ENCODE assay signal across 9 cellular contexts in genomic region chr10:35564276-35564982, GRCh38. TPM values are rescaled to one million over a fixed set of nuclear protein-coding genes. Genes with fewer than 3 reads are reported as not detected.
A peak's percentile ranks its signal among the peaks of the same experiment; 100 is the strongest.
DNase-seq lines count a peak whose midpoint lies in the region; ATAC-seq and TF ChIP-seq lines count a peak whose summit lies in the region.
"Had no signal": no experiment of that assay in that cellular context is flagged by ENCODE, and none has a peak within 500 bp of the region (broad histone marks: within the 10 kb centered on the region; RNA-seq: fewer than 3 reads in every experiment).

No MANE protein-coding gene starts in this region.

- no peaks in the 10 kb centered on the region for H3K9me3 Mint-ChIP-seq in activated T-cell treated with anti-CD3 and anti-CD28 coated beads, Interleukin-2, amount 50 U/mL, for 4 hours

- no peak overlapping the region for H3K4me3 ChIP-seq in HFF-Myc (replicated peaks; ENCODE audit: low read depth, low read length)
- no peak overlapping the region for H3K4me3 ChIP-seq in adrenal gland
- H3K4me3 ChIP-seq in mesodermal cell (ENCODE audit: extremely low read depth, insufficient read depth, low read length, poor library complexity, severe bottlenecking), result no peak overlapping the region

- H3K27ac ChIP-seq in adrenal gland (peak overlapping the region in 2 of 5 donors; percentile 17 to 60), mesodermal cell (ENCODE audit: low read depth, low read length, severe bottlenecking) (peak overlapping the region; percentile 71)

- intact Hi-C loops in adrenal gland (cut with DNase I), result loop anchor here in 1 of 2 donors (10.0 kb wide), 1 partner anchor 450 kb away; no protein-coding TSS in a partner anchor

- H3K4me1 ChIP-seq in adrenal gland (replicated peaks in 1 of 2) (peaks cover 4 to 16% of the 10 kb centered on the region in 2 donors), mesodermal cell (ENCODE audit: control insufficient read depth, insufficient read depth, low read length, poor library complexity, severe bottlenecking) (peaks cover 17% of the 10 kb centered on the region)

- TF ChIP-seq POLR2A in adrenal gland (IDR thresholded peaks at IDR 0.05), result no peak

- H3K36me3 Mint-ChIP-seq in activated T-cell treated with anti-CD3 and anti-CD28 coated beads, Interleukin-2, amount 50 U/mL, for 4 hours (ENCODE audit: insufficient read depth), result peaks cover 24% of the 10 kb centered on the region

- no peak overlapping the region for H3K4me3 Mint-ChIP-seq in activated T-cell treated with anti-CD3 and anti-CD28 coated beads, Interleukin-2, amount 50 U/mL, for 4 hours

- DNase-seq in EL, result peak; percentile 56
- peak; percentile 53 for DNase-seq in HFF-Myc (ENCODE audit: extremely low read depth, low read depth)
- DNase-seq in adrenal gland, result peak in 6 of 7 donors; percentile 24 to 30 (median 26)
- DNase-seq in NCI-H526 treated with DMSO at 0.1 percent for 48 hours (lab: John Stamatoyannopoulos, UW), result no peak
- no peak for DNase-seq in activated T-cell treated with anti-CD3 and anti-CD28 coated beads, Interleukin-2, amount 50 U/mL, for 4 hours
- DNase-seq in omental fat pad (ENCODE audit: low spot score), result no peak

- no peak for ATAC-seq in HG03342 (IDR thresholded peaks at IDR 0.05; ENCODE audit: unreplicated experiment)
- ATAC-seq in activated T-cell treated with anti-CD3 and anti-CD28 coated beads, Interleukin-2, amount 50 U/mL, for 4 hours, result no peak
- no peak for ATAC-seq in omental fat pad (ENCODE audit: low FRiP score)

- no peaks in the 10 kb centered on the region for H3K27me3 ChIP-seq in adrenal gland

- H3K9me3 ChIP-seq in adrenal gland (replicated peaks in 1 of 3) (no peaks in the 10 kb centered on the region), mesodermal cell (ENCODE audit: control insufficient read depth, low read length) (no peaks in the 10 kb centered on the region)

- 61 to 75% (median 70%) methylated on average over 7 to 9 of the region's 9 CpGs for WGBS in adrenal gland, 4 donors
- 92% methylated on average over 7 to 9 of the region's 9 CpGs for whole genome bisulfite sequencing in mesodermal cell (ENCODE audit: insufficient coverage in 2 of 2), 2 experiments

- H3K36me3 ChIP-seq in adrenal gland (replicated peaks in 1 of 2) (peaks cover 0 to 25% of the 10 kb centered on the region in 2 donors), mesodermal cell (ENCODE audit: control insufficient read depth, insufficient read depth, low read length) (peaks cover 52% of the 10 kb centered on the region)

- H3K4me1 Mint-ChIP-seq in activated T-cell treated with anti-CD3 and anti-CD28 coated beads, Interleukin-2, amount 50 U/mL, for 4 hours (ENCODE audit: low read depth), result peaks cover 3% of the 10 kb centered on the region

- no peaks in the 10 kb centered on the region for H3K27me3 Mint-ChIP-seq in activated T-cell treated with anti-CD3 and anti-CD28 coated beads, Interleukin-2, amount 50 U/mL, for 4 hours (ENCODE audit: low read depth)

- TF ChIP-seq CTCF in HFF-Myc (IDR thresholded peaks at IDR 0.05; ENCODE audit: low read depth, low read length, missing control alignments) (no peak), adrenal gland (IDR thresholded peaks at IDR 0.05) (no peak), omental fat pad (IDR thresholded peaks at IDR 0.05) (no peak)

RNA-seq across cellular contexts. Expression of gene GJD4, which starts 40.7 kb away (rescaled TPM):
- total RNA-seq in adrenal gland (not detected), omental fat pad (not detected)
- polyA plus RNA-seq in adrenal gland, result not detected
- polyA plus RNA-seq in mesodermal cell (2013, experiment 1 of 2), result not detected
- polyA plus RNA-seq in mesodermal cell (2013, experiment 2 of 2), result not detected
- not detected for total RNA-seq in activated T-cell treated with anti-CD3 and anti-CD28 coated beads, Interleukin-2, amount 50 U/mL, for 4 hours
- polyA plus RNA-seq: esophagus had no signal

Comparison
In these comparisons a context has a peak if more than half of its experiments do, and no peak if none do; other contexts are left out.
1. DNase-seq: peak in EL (single experiment), HFF-Myc (single experiment) and adrenal gland (6 of 7); none in NCI-H526 treated with DMSO at 0.1 percent for 48 hours (single experiment), activated T-cell treated with anti-CD3 and anti-CD28 coated beads, Interleukin-2, amount 50 U/mL, for 4 hours (single experiment) and omental fat pad (single experiment).